Comparison of ENCODE assay signal across 8 cellular contexts in genomic region chr5:66596791-66597757, GRCh38. TPM values are rescaled to one million over a fixed set of nuclear protein-coding genes. Genes with fewer than 3 reads are reported as not detected.
DNase-seq lines count a peak whose midpoint lies in the region; ATAC-seq and TF ChIP-seq lines count a peak whose summit lies in the region.

No MANE protein-coding gene starts in this region.

- no peaks in the 10 kb centered on the region for H3K36me3 ChIP-seq in A673 (ENCODE audit: insufficient read depth, low read length, poor library complexity, severe bottlenecking)
- H3K36me3 ChIP-seq in Peyer's patch = no peaks in the 10 kb centered on the region
- no peaks in the 10 kb centered on the region for H3K36me3 ChIP-seq in suprapubic skin

- CTCF ChIA-PET in A673 (lab: Charles Lee) = no interaction called here

- no TSS peak for BruUV-seq in A673 (replicated peaks; lab: Mats Ljungman, UMichigan)

- WGBS in lower leg skin, 2 donors = 1% methylated on average over 36 to 54 of the region's 76 CpGs
- 0% methylated on average over 46 of the region's 76 CpGs for WGBS in suprapubic skin

- intact Hi-C loops in A673 (cut with micrococcal nuclease; ENCODE audit: unreplicated experiment) (loop anchor here (10.0 kb wide), 1 partner anchor 168 kb away; no protein-coding TSS in a partner anchor), dorsolateral prefrontal cortex (cut with DNase I) (loop anchor here (5.0 to 10.0 kb wide), 3 partner anchors 148 to 610 kb away; no protein-coding TSS in a partner anchor), lower leg skin (cut with DNase I; ENCODE audit: low total_unique reads) (no loop called here)

- TF ChIP-seq CTCF in A673 (conservative IDR thresholded peaks at IDR 0.05; ENCODE audit: low read depth, low read length) (no peak), GM12872 (IDR thresholded peaks at IDR 0.05; ENCODE audit: insufficient read depth, low read depth, low read length) (0 out of 3 replicates have a peak, but pooled peaks have one; percentile 7), Peyer's patch (IDR thresholded peaks at IDR 0.05) (no peak), dorsolateral prefrontal cortex (IDR thresholded peaks at IDR 0.05 in 54 of 56, conservative IDR thresholded peaks at IDR 0.05 in 2 of 56; ENCODE audit: low read depth in 1 of 56, partially characterized antibody in 56 of 56) (peak in 6 of 56 donors; percentile 8 to 24 (median 16)), lower leg skin (IDR thresholded peaks at IDR 0.05) (no peak), suprapubic skin (IDR thresholded peaks at IDR 0.05) (no peak)

- peak; percentile 32 for DNase-seq in A673 (ENCODE audit: low spot score)
- peak in 2 of 3 donors; percentile 52 to 55 for DNase-seq in Peyer's patch
- peak in 7 of 10 donors; percentile 25 to 59 (median 51) for DNase-seq in dorsolateral prefrontal cortex
- no peak for DNase-seq in lower leg skin (ENCODE audit: low spot score in 2 of 2)
- DNase-seq in suprapubic skin (ENCODE audit: low spot score in 2 of 2) = peak in 1 of 2 donors; percentile 57
- no peak for DNase-seq in activated CD4-positive, CD25-positive, alpha-beta regulatory T cell (lab: John Stamatoyannopoulos, UW)

- H3K27ac ChIP-seq in A673 (ENCODE audit: low read depth, low read length, poor library complexity, severe bottlenecking) (no peak overlapping the region), Peyer's patch (peak overlapping the region in 2 of 4 donors; percentile 40 to 80), dorsolateral prefrontal cortex (peak overlapping the region in 48 of 59 donors; percentile 14 to 90 (median 73)), suprapubic skin (peak overlapping the region; percentile 53)

- no peak for TF ChIP-seq EP300 in suprapubic skin (IDR thresholded peaks at IDR 0.05)

- H3K4me3 ChIP-seq in A673 (ENCODE audit: low read depth, low read length, poor library complexity, severe bottlenecking) (peak overlapping the region; percentile 58), Peyer's patch (peak overlapping the region; percentile 56 to 70 (median 64)), dorsolateral prefrontal cortex (peak overlapping the region; percentile 48 to 84 (median 76)), lower leg skin (ENCODE audit: low read depth, poor library complexity, severe bottlenecking) (peak overlapping the region; percentile 35), suprapubic skin (peak overlapping the region; percentile 66)

- ATAC-seq in HG03196 (IDR thresholded peaks at IDR 0.05; ENCODE audit: unreplicated experiment) = peak; percentile 18

- H3K9me3 ChIP-seq in A673 (ENCODE audit: low read depth, low read length, poor library complexity, severe bottlenecking) (no peaks in the 10 kb centered on the region), Peyer's patch (no peaks in the 10 kb centered on the region), suprapubic skin (no peaks in the 10 kb centered on the region)

- no peak for TF ChIP-seq POLR2A in Peyer's patch (IDR thresholded peaks at IDR 0.05)
- no peak for TF ChIP-seq POLR2A in lower leg skin (IDR thresholded peaks at IDR 0.05)
- TF ChIP-seq POLR2A in suprapubic skin (IDR thresholded peaks at IDR 0.05) = no peak

- H3K27me3 ChIP-seq in A673 (replicated peaks; ENCODE audit: insufficient read depth, low read depth, low read length, poor library complexity) (peaks cover 81% of the 10 kb centered on the region), Peyer's patch (no peaks in the 10 kb centered on the region), dorsolateral prefrontal cortex (peaks cover 0 to 13% (median 0%) of the 10 kb centered on the region in 45 donors), suprapubic skin (peaks cover 5% of the 10 kb centered on the region)

- peaks cover 3% of the 10 kb centered on the region for H3K4me1 ChIP-seq in A673 (ENCODE audit: insufficient read depth, low read length, poor library complexity, severe bottlenecking)
- peaks cover 0 to 10% (median 0%) of the 10 kb centered on the region in 4 donors for H3K4me1 ChIP-seq in Peyer's patch
- H3K4me1 ChIP-seq in suprapubic skin = peaks cover 26% of the 10 kb centered on the region

- POLR2A ChIA-PET in A673 (lab: Charles Lee; ENCODE audit: low non-redundant PET) = no interaction called here

RNA-seq across cellular contexts. Expression of gene MAST4, which starts 0.9 kb away (rescaled TPM):
- total RNA-seq in A673 (2021) (4.5 and 4.7 TPM in 2 replicates), Peyer's patch (10 to 100 TPM; 20.2 to 23.1 (median 21.4) TPM), dorsolateral prefrontal cortex (100 to 1,000 TPM in 2 of 120 experiments, 10 to 100 TPM in 118; 32.2 to 102 (median 69.2) TPM), lower leg skin (100 to 1,000 TPM in 1 of 4 donors, 10 to 100 TPM in 3; 49.0 to 109 (median 55.5) TPM), suprapubic skin (100 to 1,000 TPM in 2 of 4 donors, 10 to 100 TPM in 2; 79.2 to 144 (median 98.1) TPM)

Comparison
In these comparisons a context has a peak if more than half of its experiments do, and no peak if none do; other contexts are left out.
1. DNase-seq: peak in A673 (single experiment), Peyer's patch (2 of 3) and dorsolateral prefrontal cortex (7 of 10); none in lower leg skin (0 of 2) and activated CD4-positive, CD25-positive, alpha-beta regulatory T cell (0 of 4).
2. Peak in every context shown above with its lines, with median percentiles within 50 percentile points of each other: H3K4me3 ChIP-seq.